Comparison of ENCODE assay signal across 1 cellular context in genomic region chr1:2606806-2607680, GRCh38.
TF ChIP-seq lines count a peak whose summit lies in the region.

No MANE protein-coding gene starts in this region.

TF ChIP-seq in SK-N-SH, 30 proteins besides CTCF, POLR2A, EP300 and RAD21:
- TF ChIP-seq REST (IDR thresholded peaks at IDR 0.05; ENCODE audit: low read depth, low read length) (no peak), JUND (IDR thresholded peaks at IDR 0.05) (no peak), EZH2phosphoT487 (IDR thresholded peaks at IDR 0.05; ENCODE audit: borderline replicate concordance, low read depth) (no peak), YY1 (IDR thresholded peaks at IDR 0.05; ENCODE audit: low read depth) (no peak), RCOR1 (IDR thresholded peaks at IDR 0.05; ENCODE audit: low read length) (no peak), FOXM1 (IDR thresholded peaks at IDR 0.05; ENCODE audit: low read depth) (no peak), TCF12 (IDR thresholded peaks at IDR 0.05) (no peak), RFX5 (IDR thresholded peaks at IDR 0.05; ENCODE audit: low read length) (no peak), FOXJ3 (CRISPR knock-in tag; IDR thresholded peaks at IDR 0.05) (no peak), NFIC (IDR thresholded peaks at IDR 0.05; ENCODE audit: borderline replicate concordance) (no peak), GATA2 (CRISPR knock-in tag; IDR thresholded peaks at IDR 0.05) (no peak), USF2 (IDR thresholded peaks at IDR 0.05; ENCODE audit: borderline replicate concordance, low read depth, low read length) (no peak), ELF1 (IDR thresholded peaks at IDR 0.05) (no peak), FOSL2 (IDR thresholded peaks at IDR 0.05; ENCODE audit: borderline replicate concordance, low read depth) (no peak), USF1 (IDR thresholded peaks at IDR 0.05; ENCODE audit: borderline replicate concordance, low read depth) (no peak), SMC3 (IDR thresholded peaks at IDR 0.05; ENCODE audit: low read depth, low read length) (no peak), TAF1 (IDR thresholded peaks at IDR 0.05; ENCODE audit: borderline replicate concordance, low read depth, low read length) (no peak), MXI1 (IDR thresholded peaks at IDR 0.05; ENCODE audit: low read depth, low read length) (no peak)
